ENCODE assay signal across 1 cellular context in genomic region chr4:22515145-22515887, GRCh38.
TF ChIP-seq lines count a peak whose summit lies in the region.

No MANE protein-coding gene starts in this region.

TF ChIP-seq in HepG2, 621 proteins besides CTCF, POLR2A, EP300 and RAD21 (continued from another document and continues in another):
- no peak for TF ChIP-seq FOXO4 (CRISPR knock-in tag; conservative IDR thresholded peaks at IDR 0.05)
- TF ChIP-seq GZF1 (CRISPR knock-in tag; IDR thresholded peaks at IDR 0.05), result no peak
- no peak for TF ChIP-seq ZFP62 (CRISPR knock-in tag; IDR thresholded peaks at IDR 0.05)
- no peak for TF ChIP-seq ZNF512 (CRISPR knock-in tag; IDR thresholded peaks at IDR 0.05)
- no peak for TF ChIP-seq ZNF343 (CRISPR knock-in tag; IDR thresholded peaks at IDR 0.05)
- no peak for TF ChIP-seq ZNF501 (CRISPR knock-in tag; IDR thresholded peaks at IDR 0.05)
- TF ChIP-seq CEBPB (IDR thresholded peaks at IDR 0.05; ENCODE audit: borderline replicate concordance, low read depth, low read length), result no peak
- no peak for TF ChIP-seq JUN (CRISPR knock-in tag; IDR thresholded peaks at IDR 0.05)
- no peak for TF ChIP-seq ZNF660 (CRISPR knock-in tag; IDR thresholded peaks at IDR 0.05; ENCODE audit: borderline replicate concordance, low read depth)
- TF ChIP-seq ZNF207 (IDR thresholded peaks at IDR 0.05; ENCODE audit: borderline replicate concordance), result no peak
- TF ChIP-seq, protein P1, sequence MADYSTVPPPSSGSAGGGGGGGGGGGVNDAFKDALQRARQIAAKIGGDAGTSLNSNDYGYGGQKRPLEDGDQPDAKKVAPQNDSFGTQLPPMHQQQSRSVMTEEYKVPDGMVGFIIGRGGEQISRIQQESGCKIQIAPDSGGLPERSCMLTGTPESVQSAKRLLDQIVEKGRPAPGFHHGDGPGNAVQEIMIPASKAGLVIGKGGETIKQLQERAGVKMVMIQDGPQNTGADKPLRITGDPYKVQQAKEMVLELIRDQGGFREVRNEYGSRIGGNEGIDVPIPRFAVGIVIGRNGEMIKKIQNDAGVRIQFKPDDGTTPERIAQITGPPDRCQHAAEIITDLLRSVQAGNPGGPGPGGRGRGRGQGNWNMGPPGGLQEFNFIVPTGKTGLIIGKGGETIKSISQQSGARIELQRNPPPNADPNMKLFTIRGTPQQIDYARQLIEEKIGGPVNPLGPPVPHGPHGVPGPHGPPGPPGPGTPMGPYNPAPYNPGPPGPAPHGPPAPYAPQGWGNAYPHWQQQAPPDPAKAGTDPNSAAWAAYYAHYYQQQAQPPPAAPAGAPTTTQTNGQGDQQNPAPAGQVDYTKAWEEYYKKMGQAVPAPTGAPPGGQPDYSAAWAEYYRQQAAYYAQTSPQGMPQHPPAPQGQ (CRISPR knock-in tag; IDR thresholded peaks at IDR 0.05; ENCODE audit: borderline replicate concordance), result no peak
- TF ChIP-seq ZNF432 (CRISPR knock-in tag; IDR thresholded peaks at IDR 0.05; ENCODE audit: borderline replicate concordance), result no peak
- TF ChIP-seq ZNF382 (CRISPR knock-in tag; IDR thresholded peaks at IDR 0.05; ENCODE audit: borderline replicate concordance), result no peak
- no peak for TF ChIP-seq CCAR2 (optimal IDR thresholded peaks at IDR 0.05; ENCODE audit: low read depth, low read length)
- TF ChIP-seq ZNF552 (CRISPR knock-in tag; IDR thresholded peaks at IDR 0.05; ENCODE audit: borderline replicate concordance), result 0 out of 2 replicates have a peak, but pooled peaks have one; percentile 63
- TF ChIP-seq ZNF296 (CRISPR knock-in tag; conservative IDR thresholded peaks at IDR 0.05), result no peak
- TF ChIP-seq TAF1 (CRISPR knock-in tag; IDR thresholded peaks at IDR 0.05), result peak; percentile 59; the same call in 1 of the 2 replicates
- TF ChIP-seq ZBTB1 (CRISPR knock-in tag; IDR thresholded peaks at IDR 0.05; ENCODE audit: borderline replicate concordance), result no peak
- TF ChIP-seq HDAC6 (IDR thresholded peaks at IDR 0.05; ENCODE audit: low read depth, low read length), result no peak
- TF ChIP-seq, protein P2, sequence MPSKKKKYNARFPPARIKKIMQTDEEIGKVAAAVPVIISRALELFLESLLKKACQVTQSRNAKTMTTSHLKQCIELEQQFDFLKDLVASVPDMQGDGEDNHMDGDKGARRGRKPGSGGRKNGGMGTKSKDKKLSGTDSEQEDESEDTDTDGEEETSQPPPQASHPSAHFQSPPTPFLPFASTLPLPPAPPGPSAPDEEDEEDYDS (CRISPR knock-in tag; IDR thresholded peaks at IDR 0.05), result peak; percentile 79
- TF ChIP-seq HNRNPK (IDR thresholded peaks at IDR 0.05; ENCODE audit: low read depth, low read length, poor library complexity, severe bottlenecking), result no peak
- no peak for TF ChIP-seq TRIM24 (CRISPR knock-in tag; IDR thresholded peaks at IDR 0.05)
- TF ChIP-seq RORA (CRISPR knock-in tag; IDR thresholded peaks at IDR 0.05), result no peak
- no peak for TF ChIP-seq ZNF549 (CRISPR knock-in tag; IDR thresholded peaks at IDR 0.05)
- no peak for TF ChIP-seq TBX3 (IDR thresholded peaks at IDR 0.05; ENCODE audit: borderline replicate concordance)
- TF ChIP-seq RFX5 (IDR thresholded peaks at IDR 0.05; ENCODE audit: low read depth, low read length), result no peak
- TF ChIP-seq GABPB1 (CRISPR knock-in tag; IDR thresholded peaks at IDR 0.05), result peak; percentile 39
- 0 out of 2 replicates have a peak, but pooled peaks have one; percentile 7 for TF ChIP-seq ZSCAN31 (CRISPR knock-in tag; IDR thresholded peaks at IDR 0.05; ENCODE audit: low read depth)
- TF ChIP-seq PHF8 (CRISPR knock-in tag; IDR thresholded peaks at IDR 0.05), result peak; percentile 80
- peak; percentile 71 for TF ChIP-seq HDAC2 (CRISPR knock-in tag; IDR thresholded peaks at IDR 0.05)
- TF ChIP-seq KDM3A (CRISPR knock-in tag; IDR thresholded peaks at IDR 0.05; ENCODE audit: low read depth), result no peak
- 0 out of 2 replicates have a peak, but pooled peaks have one; percentile 44 for TF ChIP-seq ZNF12 (CRISPR knock-in tag; IDR thresholded peaks at IDR 0.05)
- TF ChIP-seq FIP1L1 (IDR thresholded peaks at IDR 0.05; ENCODE audit: borderline replicate concordance, insufficient read depth, low read depth, low read length), result no peak
- TF ChIP-seq HCFC1 (IDR thresholded peaks at IDR 0.05; ENCODE audit: low read depth, low read length), result no peak
- TF ChIP-seq ZNF496 (CRISPR knock-in tag; IDR thresholded peaks at IDR 0.05; ENCODE audit: insufficient replicate concordance), result no peak
- TF ChIP-seq FOXO1 (CRISPR knock-in tag; IDR thresholded peaks at IDR 0.05), result peak; percentile 27; the same call in 1 of the 2 replicates
- 0 out of 2 replicates have a peak, but pooled peaks have one; percentile 39 for TF ChIP-seq ZNF431 (CRISPR knock-in tag; IDR thresholded peaks at IDR 0.05; ENCODE audit: borderline replicate concordance, low read depth)
- TF ChIP-seq TOPORS (CRISPR knock-in tag; IDR thresholded peaks at IDR 0.05), result no peak
- TF ChIP-seq ZSCAN29 (CRISPR knock-in tag; conservative IDR thresholded peaks at IDR 0.05), result no peak
- peak; percentile 73 for TF ChIP-seq FOXP4 (CRISPR knock-in tag; IDR thresholded peaks at IDR 0.05)
- TF ChIP-seq YEATS4 (CRISPR knock-in tag; IDR thresholded peaks at IDR 0.05; ENCODE audit: borderline replicate concordance), result peak; percentile 74; the same call in 1 of the 2 replicates
- no peak for TF ChIP-seq KAT2B (IDR thresholded peaks at IDR 0.05; ENCODE audit: borderline replicate concordance, low read depth, low read length)
- no peak for TF ChIP-seq IKZF1 (IDR thresholded peaks at IDR 0.05)
- no peak for TF ChIP-seq HNRNPUL1 (IDR thresholded peaks at IDR 0.05; ENCODE audit: low read depth, low read length)
- no peak for TF ChIP-seq TRIM22 (IDR thresholded peaks at IDR 0.05)
- TF ChIP-seq SNRNP70 (IDR thresholded peaks at IDR 0.05; ENCODE audit: low read depth, low read length), result no peak
- TF ChIP-seq THAP7 (CRISPR knock-in tag; IDR thresholded peaks at IDR 0.05), result no peak
- TF ChIP-seq, protein P3, sequence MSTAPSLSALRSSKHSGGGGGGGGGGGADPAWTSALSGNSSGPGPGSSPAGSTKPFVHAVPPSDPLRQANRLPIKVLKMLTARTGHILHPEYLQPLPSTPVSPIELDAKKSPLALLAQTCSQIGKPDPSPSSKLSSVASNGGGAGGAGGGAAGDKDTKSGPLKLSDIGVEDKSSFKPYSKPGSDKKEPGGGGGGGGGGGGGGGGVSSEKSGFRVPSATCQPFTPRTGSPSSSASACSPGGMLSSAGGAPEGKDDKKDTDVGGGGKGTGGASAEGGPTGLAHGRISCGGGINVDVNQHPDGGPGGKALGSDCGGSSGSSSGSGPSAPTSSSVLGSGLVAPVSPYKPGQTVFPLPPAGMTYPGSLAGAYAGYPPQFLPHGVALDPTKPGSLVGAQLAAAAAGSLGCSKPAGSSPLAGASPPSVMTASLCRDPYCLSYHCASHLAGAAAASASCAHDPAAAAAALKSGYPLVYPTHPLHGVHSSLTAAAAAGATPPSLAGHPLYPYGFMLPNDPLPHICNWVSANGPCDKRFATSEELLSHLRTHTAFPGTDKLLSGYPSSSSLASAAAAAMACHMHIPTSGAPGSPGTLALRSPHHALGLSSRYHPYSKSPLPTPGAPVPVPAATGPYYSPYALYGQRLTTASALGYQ (CRISPR knock-in tag; IDR thresholded peaks at IDR 0.05), result no peak
- no peak for TF ChIP-seq RBAK (CRISPR knock-in tag; IDR thresholded peaks at IDR 0.05)
- TF ChIP-seq CEBPG (CRISPR knock-in tag; IDR thresholded peaks at IDR 0.05), result no peak
- TF ChIP-seq ZIK1 (CRISPR knock-in tag; IDR thresholded peaks at IDR 0.05; ENCODE audit: borderline replicate concordance, low read depth), result peak; percentile 29; the same call in 1 of the 2 replicates
- no peak; the same call in 1 of the 2 replicates for TF ChIP-seq ZNF333 (CRISPR knock-in tag; IDR thresholded peaks at IDR 0.05; ENCODE audit: borderline replicate concordance)
- TF ChIP-seq, protein P4, sequence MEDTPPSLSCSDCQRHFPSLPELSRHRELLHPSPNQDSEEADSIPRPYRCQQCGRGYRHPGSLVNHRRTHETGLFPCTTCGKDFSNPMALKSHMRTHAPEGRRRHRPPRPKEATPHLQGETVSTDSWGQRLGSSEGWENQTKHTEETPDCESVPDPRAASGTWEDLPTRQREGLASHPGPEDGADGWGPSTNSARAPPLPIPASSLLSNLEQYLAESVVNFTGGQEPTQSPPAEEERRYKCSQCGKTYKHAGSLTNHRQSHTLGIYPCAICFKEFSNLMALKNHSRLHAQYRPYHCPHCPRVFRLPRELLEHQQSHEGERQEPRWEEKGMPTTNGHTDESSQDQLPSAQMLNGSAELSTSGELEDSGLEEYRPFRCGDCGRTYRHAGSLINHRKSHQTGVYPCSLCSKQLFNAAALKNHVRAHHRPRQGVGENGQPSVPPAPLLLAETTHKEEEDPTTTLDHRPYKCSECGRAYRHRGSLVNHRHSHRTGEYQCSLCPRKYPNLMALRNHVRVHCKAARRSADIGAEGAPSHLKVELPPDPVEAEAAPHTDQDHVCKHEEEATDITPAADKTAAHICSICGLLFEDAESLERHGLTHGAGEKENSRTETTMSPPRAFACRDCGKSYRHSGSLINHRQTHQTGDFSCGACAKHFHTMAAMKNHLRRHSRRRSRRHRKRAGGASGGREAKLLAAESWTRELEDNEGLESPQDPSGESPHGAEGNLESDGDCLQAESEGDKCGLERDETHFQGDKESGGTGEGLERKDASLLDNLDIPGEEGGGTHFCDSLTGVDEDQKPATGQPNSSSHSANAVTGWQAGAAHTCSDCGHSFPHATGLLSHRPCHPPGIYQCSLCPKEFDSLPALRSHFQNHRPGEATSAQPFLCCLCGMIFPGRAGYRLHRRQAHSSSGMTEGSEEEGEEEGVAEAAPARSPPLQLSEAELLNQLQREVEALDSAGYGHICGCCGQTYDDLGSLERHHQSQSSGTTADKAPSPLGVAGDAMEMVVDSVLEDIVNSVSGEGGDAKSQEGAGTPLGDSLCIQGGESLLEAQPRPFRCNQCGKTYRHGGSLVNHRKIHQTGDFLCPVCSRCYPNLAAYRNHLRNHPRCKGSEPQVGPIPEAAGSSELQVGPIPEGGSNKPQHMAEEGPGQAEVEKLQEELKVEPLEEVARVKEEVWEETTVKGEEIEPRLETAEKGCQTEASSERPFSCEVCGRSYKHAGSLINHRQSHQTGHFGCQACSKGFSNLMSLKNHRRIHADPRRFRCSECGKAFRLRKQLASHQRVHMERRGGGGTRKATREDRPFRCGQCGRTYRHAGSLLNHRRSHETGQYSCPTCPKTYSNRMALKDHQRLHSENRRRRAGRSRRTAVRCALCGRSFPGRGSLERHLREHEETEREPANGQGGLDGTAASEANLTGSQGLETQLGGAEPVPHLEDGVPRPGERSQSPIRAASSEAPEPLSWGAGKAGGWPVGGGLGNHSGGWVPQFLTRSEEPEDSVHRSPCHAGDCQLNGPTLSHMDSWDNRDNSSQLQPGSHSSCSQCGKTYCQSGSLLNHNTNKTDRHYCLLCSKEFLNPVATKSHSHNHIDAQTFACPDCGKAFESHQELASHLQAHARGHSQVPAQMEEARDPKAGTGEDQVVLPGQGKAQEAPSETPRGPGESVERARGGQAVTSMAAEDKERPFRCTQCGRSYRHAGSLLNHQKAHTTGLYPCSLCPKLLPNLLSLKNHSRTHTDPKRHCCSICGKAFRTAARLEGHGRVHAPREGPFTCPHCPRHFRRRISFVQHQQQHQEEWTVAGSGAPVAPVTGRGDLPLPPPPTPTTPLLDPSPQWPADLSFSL (CRISPR knock-in tag; IDR thresholded peaks at IDR 0.05), result no peak
- TF ChIP-seq ZNF224 (CRISPR knock-in tag; IDR thresholded peaks at IDR 0.05), result no peak
